Comparison of ENCODE assay signal across 8 cellular contexts in genomic region chr5:135488727-135489465, GRCh38. TPM values are rescaled to one million over a fixed set of nuclear protein-coding genes. Genes with fewer than 3 reads are reported as not detected.
DNase-seq lines count a peak whose midpoint lies in the region; ATAC-seq and TF ChIP-seq lines count a peak whose summit lies in the region.

No MANE protein-coding gene starts in this region.

- peak overlapping the region; percentile 46 for H3K4me2 ChIP-seq in H9 (ENCODE audit: insufficient read depth, insufficient read length, low read length)
- H3K4me2 ChIP-seq in neural cell (ENCODE audit: low read length) = no peak overlapping the region

- H3K23me2 ChIP-seq in H9 (ENCODE audit: insufficient read length, low read depth, low read length, poor library complexity, severe bottlenecking) = peaks cover 24% of the 10 kb centered on the region

- no peak for TF ChIP-seq CTCF in H9 (conservative IDR thresholded peaks at IDR 0.05)
- TF ChIP-seq CTCF in neural cell (IDR thresholded peaks at IDR 0.05; ENCODE audit: poor library complexity, severe bottlenecking) = no peak

- WGBS in H9 (ENCODE audit: extremely low coverage, insufficient read length, low lambda C conversion rate) = no CpG with 5 or more reads among the region's 44 CpGs

- no peak for ATAC-seq in activated naive CD4-positive, alpha-beta T cell treated with anti-CD3 and anti-CD28 coated beads, Interleukin-2, amount 50 U/mL, for 72 hours

- no peaks in the 10 kb centered on the region for H3K36me3 ChIP-seq in neural cell (ENCODE audit: insufficient read depth, low read length)

- H3F3A ChIP-seq in neural cell (ENCODE audit: insufficient read depth, low read length, poor library complexity, severe bottlenecking) = no peaks in the 10 kb centered on the region

- H2BK120ac ChIP-seq in H9 (ENCODE audit: low read depth, low read length, poor library complexity, severe bottlenecking) = no peak overlapping the region

- no peak overlapping the region for H4K8ac ChIP-seq in H9 (replicated peaks; ENCODE audit: insufficient read length, low read depth, low read length)

- H3K9me2 ChIP-seq in neural cell (ENCODE audit: insufficient read depth, low read length) = no peaks in the 10 kb centered on the region

- no peak overlapping the region for H3K9ac ChIP-seq in H9 (ENCODE audit: extremely low read depth, insufficient read length, low read length)
- peak overlapping the region; percentile 28 for H3K9ac ChIP-seq in neural cell (ENCODE audit: low read length)

- no peak overlapping the region for H3K23ac ChIP-seq in H9 (ENCODE audit: insufficient read length, low read depth, low read length)

- no peak for TF ChIP-seq RAD21 in neural cell (conservative IDR thresholded peaks at IDR 0.05)

- no peaks in the 10 kb centered on the region for H3K79me1 ChIP-seq in H9 (ENCODE audit: insufficient read depth, low read depth, low read length, poor library complexity, severe bottlenecking)

- TF ChIP-seq EP300 in neural cell (conservative IDR thresholded peaks at IDR 0.05; ENCODE audit: poor library complexity, severe bottlenecking) = no peak

- H3K27me3 ChIP-seq in H9 (ENCODE audit: insufficient read depth, low read length) (peaks cover 83% of the 10 kb centered on the region), neural cell (ENCODE audit: insufficient read depth, low read depth, low read length) (peaks cover 56% of the 10 kb centered on the region)

- no peak overlapping the region for H3K4ac ChIP-seq in H9 (ENCODE audit: low read depth, low read length)

- no peak overlapping the region for H2BK15ac ChIP-seq in H9 (ENCODE audit: low read depth, low read length)

- H3K9me3 ChIP-seq in H9 (ENCODE audit: control insufficient read depth, low read depth, low read length) = no peaks in the 10 kb centered on the region
- H3K9me3 ChIP-seq in neural cell (ENCODE audit: low read length) = no peaks in the 10 kb centered on the region

- no peak overlapping the region for H2AFZ ChIP-seq in H9 (ENCODE audit: low read length)
- no peak overlapping the region for H2AFZ ChIP-seq in neural cell (ENCODE audit: low read depth, low read length)

- H2BK5ac ChIP-seq in H9 (ENCODE audit: insufficient read length, low read length) = no peak overlapping the region

- peaks cover 2 to 3% of the 10 kb centered on the region in 2 experiments; a peak in 1 of 5 replicates for H3K9me3 Mint-ChIP-seq in H9
- H3K9me3 Mint-ChIP-seq in activated naive CD4-positive, alpha-beta T cell treated with anti-CD3 and anti-CD28 coated beads, Interleukin-2, amount 50 U/mL, for 72 hours = no peaks in the 10 kb centered on the region

- H4K20me1 ChIP-seq in H9 (ENCODE audit: control insufficient read depth, insufficient read depth, insufficient read length) = no peaks in the 10 kb centered on the region
- H4K20me1 ChIP-seq in neural cell (ENCODE audit: insufficient read depth) = no peaks in the 10 kb centered on the region

- H2BK20ac ChIP-seq in H9 (ENCODE audit: low read depth, low read length, poor library complexity, severe bottlenecking) = no peak overlapping the region

- H3K27ac Mint-ChIP-seq in H9 = no peak overlapping the region
- no peak overlapping the region for H3K27ac Mint-ChIP-seq in activated naive CD4-positive, alpha-beta T cell treated with anti-CD3 and anti-CD28 coated beads, Interleukin-2, amount 50 U/mL, for 72 hours

- DNase-seq in H9 (peak; percentile 91), NCI-H526 treated with DMSO at 0.1 percent for 48 hours (lab: John Stamatoyannopoulos, UW) (peak; percentile 50), epidermal melanocyte (ENCODE audit: insufficient read length, low spot score) (peak; percentile 33), NAMALWA (ENCODE audit: low spot score) (no peak)
- DNase-seq in stimulated activated CD4-positive, alpha-beta T cell treated with anti-CD3 and anti-CD28 coated beads, Interleukin-2, amount 100 ng/mL, for 24 hours = no peak
- no peak for DNase-seq in activated naive CD4-positive, alpha-beta T cell treated with anti-CD3 and anti-CD28 coated beads, Interleukin-2, amount 50 U/mL, for 72 hours (ENCODE audit: low spot score in 2 of 2)
- no peak for DNase-seq in activated CD8-positive, alpha-beta memory T cell treated with anti-CD3 and anti-CD28 coated beads, Interleukin-2, amount 50 U/mL, for 48 hours

- no peak overlapping the region for H2AK5ac ChIP-seq in H9 (ENCODE audit: insufficient read length, low read length)

- H4K91ac ChIP-seq in H9 (ENCODE audit: insufficient read length, low read depth, low read length) = no peak overlapping the region

- H3K36me3 Mint-ChIP-seq in H9 (ENCODE audit: insufficient read depth in 1 of 3, low read depth in 3 of 3) = 0 out of 7 replicates have a peak, but pooled peaks cover 0 to 2% (median 0%) of the 10 kb centered on the region in 3 experiments
- H3K36me3 Mint-ChIP-seq in activated naive CD4-positive, alpha-beta T cell treated with anti-CD3 and anti-CD28 coated beads, Interleukin-2, amount 50 U/mL, for 72 hours = peaks cover 0 to 6% of the 10 kb centered on the region in 2 donors

- no peak overlapping the region for H3K56ac ChIP-seq in H9 (ENCODE audit: insufficient read length, low read depth, low read length)

- H3K4me3 ChIP-seq in neural cell (ENCODE audit: low read length) = peak overlapping the region; percentile 53

- H3K18ac ChIP-seq in H9 (ENCODE audit: insufficient read length, low read depth, low read length) = no peak overlapping the region

- H3K4me1 Mint-ChIP-seq in H9 = peaks cover 50 to 62% of the 10 kb centered on the region in 2 experiments

- no peak overlapping the region for H3K14ac ChIP-seq in H9 (ENCODE audit: insufficient read depth, low read length)

- no peak overlapping the region for H3T11ph ChIP-seq in H9 (ENCODE audit: low read length)

- H3K27me3 Mint-ChIP-seq in H9 (ENCODE audit: low read depth) = no peaks in the 10 kb centered on the region

- H3K4me1 ChIP-seq in H9 (ENCODE audit: insufficient read depth, low read length) = peaks cover 2% of the 10 kb centered on the region; the same call in 1 of the 2 replicates

- H3K4me3 Mint-ChIP-seq in H9 = peak overlapping the region; percentile 52 to 84; a peak in 4 of 5 replicates

- no peak overlapping the region for H3K27ac ChIP-seq in H9 (ENCODE audit: insufficient read length, low read depth, low read length)
- H3K27ac ChIP-seq in neural cell (ENCODE audit: low read length) = no peak overlapping the region

- H4K5ac ChIP-seq in H9 (ENCODE audit: insufficient read length, low read depth, low read length) = no peak overlapping the region

- H3K79me2 ChIP-seq in H9 (ENCODE audit: insufficient read depth, low read length) = no peaks in the 10 kb centered on the region
- H3K79me2 ChIP-seq in neural cell (replicated peaks; ENCODE audit: insufficient read depth, low read length) = no peaks in the 10 kb centered on the region

- H2BK12ac ChIP-seq in H9 (ENCODE audit: insufficient read length, low read depth, low read length) = no peak overlapping the region

TF ChIP-seq in neural cell, 6 proteins besides CTCF, POLR2A, EP300 and RAD21:
- TF ChIP-seq POLR2AphosphoS5 (IDR thresholded peaks at IDR 0.05) = no peak
- no peak for TF ChIP-seq REST (IDR thresholded peaks at IDR 0.05; ENCODE audit: borderline replicate concordance)

RNA-seq across cellular contexts. Expression of gene TIFAB, which starts 36.7 kb away (rescaled TPM):
- total RNA-seq in H9 (2021) = not detected in 2 replicates
- 0.10 TPM in 1 of 2 replicates, not detected in the other for polyA plus RNA-seq in neural cell
- not detected in 2 replicates for polyA minus RNA-seq in neural cell
- total RNA-seq in activated naive CD4-positive, alpha-beta T cell treated with anti-CD3 and anti-CD28 coated beads, Interleukin-2, amount 50 U/mL, for 72 hours = not detected

RNA-seq across cellular contexts. Expression of gene DCANP1, which starts 41.7 kb away (rescaled TPM):
- not detected in 2 replicates for total RNA-seq in H9 (2021)
- not detected in 2 replicates for polyA plus RNA-seq in neural cell
- not detected in 2 replicates for polyA minus RNA-seq in neural cell
- total RNA-seq in activated naive CD4-positive, alpha-beta T cell treated with anti-CD3 and anti-CD28 coated beads, Interleukin-2, amount 50 U/mL, for 72 hours = not detected

RNA-seq across cellular contexts. Expression of gene NEUROG1, which starts 46.9 kb away (rescaled TPM):
- not detected in 2 replicates for total RNA-seq in H9 (2021)
- not detected in 2 replicates for polyA plus RNA-seq in neural cell
- polyA minus RNA-seq in neural cell = 0.49 TPM in 1 of 2 replicates, not detected in the other
- total RNA-seq in activated naive CD4-positive, alpha-beta T cell treated with anti-CD3 and anti-CD28 coated beads, Interleukin-2, amount 50 U/mL, for 72 hours = not detected

Comparison
In these comparisons a context has a peak if more than half of its experiments do, and no peak if none do; other contexts are left out.
1. DNase-seq: peak in H9 (single experiment), NCI-H526 treated with DMSO at 0.1 percent for 48 hours (single experiment) and epidermal melanocyte (single experiment); none in stimulated activated CD4-positive, alpha-beta T cell treated with anti-CD3 and anti-CD28 coated beads, Interleukin-2, amount 100 ng/mL, for 24 hours (0 of 2), activated naive CD4-positive, alpha-beta T cell treated with anti-CD3 and anti-CD28 coated beads, Interleukin-2, amount 50 U/mL, for 72 hours (0 of 2), activated CD8-positive, alpha-beta memory T cell treated with anti-CD3 and anti-CD28 coated beads, Interleukin-2, amount 50 U/mL, for 48 hours (single experiment) and NAMALWA (single experiment).